Comparison of ENCODE assay signal across 8 cellular contexts in genomic region chr16:80226499-80226898, GRCh38.
"Had no signal": no experiment of that assay in that cellular context is flagged by ENCODE, and none has a peak within 500 bp of the region (broad histone marks: within the 10 kb centered on the region; RNA-seq: fewer than 3 reads in every experiment).

No MANE protein-coding gene starts in this region.

- DNase-seq: GDM1, GF-D8 had no signal

- H3K4me3 ChIP-seq: GM12878 had no signal

- FAIRE-seq: G401.6, GM12878, GM12891, GM12892, GM18507, GM19239 had no signal

- ATAC-seq: GM12878 had no signal
